Comparison of ENCODE assay signal across 8 cellular contexts in the genomic region with DNA sequence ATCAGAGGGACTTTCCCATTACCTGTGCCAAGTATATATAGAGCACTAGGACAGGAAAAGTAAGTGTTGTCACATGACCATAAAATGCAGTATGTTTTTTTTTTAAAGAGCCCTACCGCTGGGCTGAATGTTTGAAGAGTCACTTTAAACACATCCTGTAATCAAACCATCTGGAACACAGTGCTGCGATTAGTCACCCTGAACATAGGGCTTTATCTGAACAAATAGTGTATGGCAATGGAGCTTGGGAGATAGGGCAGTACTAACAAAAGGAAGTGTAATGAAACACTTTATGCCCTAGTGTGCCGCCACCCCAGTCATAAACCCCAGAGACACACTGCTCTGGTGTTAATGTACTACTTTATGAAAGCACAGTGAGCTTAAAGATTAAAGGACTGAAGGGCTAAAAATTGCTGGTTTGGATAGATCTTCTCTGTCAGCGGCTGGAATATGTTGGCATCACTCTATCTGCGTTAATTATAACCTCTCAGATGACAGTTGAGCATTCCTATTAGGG.
A peak's percentile ranks its signal among the peaks of the same experiment; 100 is the strongest.
DNase-seq lines count a peak whose midpoint lies in the region; ATAC-seq, FAIRE-seq and TF ChIP-seq lines count a peak whose summit lies in the region.

No MANE protein-coding gene starts in this region.

- peak overlapping the region; percentile 69 for H3K27ac ChIP-seq in astrocyte (ENCODE audit: low read depth, low read length)

- peak overlapping the region; percentile 30 for H3K4me3 ChIP-seq in astrocyte (ENCODE audit: insufficient read depth, low read depth, low read length)

- in situ Hi-C loops in GM13976 (cut with MboI; ENCODE audit: low sequenced_read_pairs, unreplicated experiment): no loop called here

- H3K9me3 ChIP-seq in astrocyte (ENCODE audit: insufficient read depth, low read depth, low read length): no peaks in the 10 kb centered on the region

- no peaks in the 10 kb centered on the region for H3K36me3 Mint-ChIP-seq in astrocyte (ENCODE audit: low read depth, unreplicated experiment)

- no peaks in the 10 kb centered on the region for H4K20me1 ChIP-seq in astrocyte (ENCODE audit: insufficient read depth, low read length)

- peak; percentile 29 for FAIRE-seq in astrocyte (lab: Jason Lieb, UNC)

- H3K79me2 ChIP-seq in astrocyte (ENCODE audit: insufficient read depth, low read length): peaks cover 28% of the 10 kb centered on the region

- peak overlapping the region; percentile 49 for H3K9ac ChIP-seq in astrocyte (ENCODE audit: low read length)

- H3K4me1 Mint-ChIP-seq in astrocyte (ENCODE audit: low read depth, unreplicated experiment): peaks cover 38% of the 10 kb centered on the region

- TF ChIP-seq CTCF in astrocyte (IDR thresholded peaks at IDR 0.05; ENCODE audit: insufficient read depth, low read depth, low read length) (no peak), GM13976 (IDR thresholded peaks at IDR 0.05; ENCODE audit: borderline replicate concordance, control extremely low read depth, extremely low read depth, insufficient read depth, missing control alignments) (no peak)

- no peaks in the 10 kb centered on the region for H3K27me3 ChIP-seq in astrocyte (ENCODE audit: insufficient read depth, low read length)

- peak overlapping the region; percentile 74 for H3K4me2 ChIP-seq in astrocyte (ENCODE audit: low read length)

- no peak overlapping the region for H3K4me3 Mint-ChIP-seq in astrocyte (ENCODE audit: unreplicated experiment)

- ATAC-seq in GM21576 (IDR thresholded peaks at IDR 0.05; ENCODE audit: unreplicated experiment): peak; percentile 32
- no peak for ATAC-seq in HG02763 (IDR thresholded peaks at IDR 0.05; ENCODE audit: unreplicated experiment)

- no peaks in the 10 kb centered on the region for H3K36me3 ChIP-seq in astrocyte (ENCODE audit: insufficient read depth, low read length)

- no peak overlapping the region for H3K27ac Mint-ChIP-seq in astrocyte (ENCODE audit: unreplicated experiment)

- no peaks in the 10 kb centered on the region for H3K27me3 Mint-ChIP-seq in astrocyte (ENCODE audit: low read depth, unreplicated experiment)

- no peaks in the 10 kb centered on the region for H3K9me3 Mint-ChIP-seq in astrocyte (ENCODE audit: unreplicated experiment)

- DNase-seq in NCI-H2081 (lab: John Stamatoyannopoulos, UW): peak; percentile 93 to 99
- DNase-seq in astrocyte (ENCODE audit: low read depth): peak; percentile 91
- DNase-seq in left kidney (ENCODE audit: low read depth, low spot score): peak; percentile 89
- DNase-seq in C1 segment of cervical spinal cord (lab: John Stamatoyannopoulos, UW): no peak
- no peak for DNase-seq in activated CD4-positive, alpha-beta T cell treated with anti-CD3 and anti-CD28 coated beads for 48 hours
- DNase-seq in GM13976 (ENCODE audit: low spot score): no peak

- H3K4me1 ChIP-seq in astrocyte (ENCODE audit: insufficient read depth, low read length): peaks cover 54% of the 10 kb centered on the region

- H2AFZ ChIP-seq in astrocyte (ENCODE audit: low read depth, low read length): no peak overlapping the region

Comparison
In these comparisons a context has a peak if more than half of its experiments do, and no peak if none do; other contexts are left out.
1. DNase-seq: peak in NCI-H2081 (2 of 2), astrocyte (single experiment) and left kidney (single experiment); none in C1 segment of cervical spinal cord (0 of 14), activated CD4-positive, alpha-beta T cell treated with anti-CD3 and anti-CD28 coated beads for 48 hours (single experiment) and GM13976 (single experiment).